8 cellular contexts compared by ENCODE assay signal in genomic region chr16:31108035-31108793, GRCh38. TPM values are rescaled to one million over a fixed set of nuclear protein-coding genes. Genes with fewer than 3 reads are reported as not detected.
DNase-seq lines count a peak whose midpoint lies in the region; ATAC-seq and TF ChIP-seq lines count a peak whose summit lies in the region.

BCKDK (plus strand) TSS chr16:31108386; CDS start chr16:31109224, 838 bp downstream.

- peak; percentile 74 for DNase-seq in Caki2 (ENCODE audit: low read depth)
- peak; percentile 50 for DNase-seq in HS-5 (ENCODE audit: low read depth)
- peak in 1 of 2 experiments; percentile 68 for DNase-seq in PC-9
- peak; percentile 86 to 88 for DNase-seq in activated T-cell treated with anti-CD3 and anti-CD28 coated beads, Interleukin-2, amount 50 U/mL, for 48 hours
- no peak for DNase-seq in esophagus muscularis mucosa (ENCODE audit: extremely low spot score)

- no peaks in the 10 kb centered on the region for H4K20me1 ChIP-seq in PC-9 (ENCODE audit: insufficient read depth)

- peak within 1 kb of the TSS; percentile 99 for H3K4me3 ChIP-seq in PC-9
- peak within 1 kb of the TSS; percentile 89 to 98 (median 91) for H3K4me3 ChIP-seq in esophagus muscularis mucosa
- peak within 1 kb of the TSS; percentile 61 to 93 for H3K4me3 ChIP-seq in muscle layer of duodenum (ENCODE audit: low read depth in 1 of 2, low read length in 2 of 2)

- H3K27me3 Mint-ChIP-seq in stimulated activated memory B cell treated with anti-CD40 and anti-IgM and Interleukin-4, amounts not matched to agents 10 μg/mL and 1 μg/mL and 100 μg/mL, for 72 hours: no peaks in the 10 kb centered on the region

- H2AFZ ChIP-seq in PC-9: peak within 1 kb of the TSS; percentile 91

- intact Hi-C loops in PC-9 (cut with micrococcal nuclease; ENCODE audit: unreplicated experiment): loop anchor here (5.0 kb wide), 1 partner anchor 34 kb away; no protein-coding TSS in a partner anchor
- intact Hi-C loops in esophagus muscularis mucosa (cut with DNase I): loop anchor here (5.0 kb wide), 1 partner anchor 34 kb away; no protein-coding TSS in a partner anchor

- peak within 1 kb of the TSS; percentile 99 for H3K4me2 ChIP-seq in PC-9

- no peaks in the 10 kb centered on the region for H3K9me2 ChIP-seq in PC-9 (ENCODE audit: insufficient read depth)

- H3F3A ChIP-seq in PC-9 (ENCODE audit: insufficient read depth, low read depth): peaks cover 25% of the 10 kb centered on the region

- H3K27ac Mint-ChIP-seq in stimulated activated memory B cell treated with anti-CD40 and anti-IgM and Interleukin-4, amounts not matched to agents 10 μg/mL and 1 μg/mL and 100 μg/mL, for 72 hours: peak within 1 kb of the TSS; percentile 88

- TF ChIP-seq POLR2A in esophagus muscularis mucosa (IDR thresholded peaks at IDR 0.05; ENCODE audit: low read depth): peak; percentile 63

- TF ChIP-seq CTCF in PC-9 (conservative IDR thresholded peaks at IDR 0.05) (no peak), esophagus muscularis mucosa (IDR thresholded peaks at IDR 0.05) (no peak)

- POLR2A ChIA-PET in PC-9 (lab: Charles Lee; ENCODE audit: unreplicated experiment): interaction anchor here (0.6 kb wide), 1 partner anchor 26 kb away, joined by 3 read pairs; no protein-coding TSS in a partner anchor

- H3K4me1 ChIP-seq in PC-9 (replicated peaks; ENCODE audit: insufficient read depth) (peaks cover 15% of the 10 kb centered on the region), esophagus muscularis mucosa (peaks cover 29 to 37% (median 35%) of the 10 kb centered on the region in 4 donors), muscle layer of duodenum (ENCODE audit: control insufficient read depth in 1 of 2, insufficient read depth in 2 of 2, low read length in 2 of 2) (peaks cover 4 to 14% of the 10 kb centered on the region in 2 donors)

- CTCF ChIA-PET in PC-9 (lab: Charles Lee): no interaction called here

- H3K27me3 ChIP-seq in PC-9 (ENCODE audit: insufficient read depth, low read depth): no peaks in the 10 kb centered on the region
- H3K27me3 ChIP-seq in esophagus muscularis mucosa: no peaks in the 10 kb centered on the region
- H3K27me3 ChIP-seq in muscle layer of duodenum (ENCODE audit: low read depth, low read length): no peaks in the 10 kb centered on the region

- peak; percentile 74 for ATAC-seq in GM19468 (IDR thresholded peaks at IDR 0.05; ENCODE audit: extremely low read depth, unreplicated experiment)
- peak; percentile 90 for ATAC-seq in stimulated activated memory B cell treated with anti-CD40 and anti-IgM and Interleukin-4, amounts not matched to agents 10 μg/mL and 1 μg/mL and 100 μg/mL, for 72 hours

- H3K79me2 ChIP-seq in PC-9 (ENCODE audit: low read depth): peaks cover 15% of the 10 kb centered on the region

- H3K27ac ChIP-seq in PC-9 (peak within 1 kb of the TSS; percentile 20; the same call in 1 of the 2 replicates), esophagus muscularis mucosa (replicated peaks in 1 of 4) (peak within 1 kb of the TSS; percentile 88 to 93 (median 91)), muscle layer of duodenum (ENCODE audit: low read length) (peak within 1 kb of the TSS; percentile 45)

- H3K9me3 Mint-ChIP-seq in stimulated activated memory B cell treated with anti-CD40 and anti-IgM and Interleukin-4, amounts not matched to agents 10 μg/mL and 1 μg/mL and 100 μg/mL, for 72 hours: no peaks in the 10 kb centered on the region

- TF ChIP-seq EP300 in esophagus muscularis mucosa (IDR thresholded peaks at IDR 0.05): no peak

- WGBS in esophagus muscularis mucosa: 14% methylated on average over 18 of the region's 68 CpGs

- peaks cover 33% of the 10 kb centered on the region for H3K4me1 Mint-ChIP-seq in stimulated activated memory B cell treated with anti-CD40 and anti-IgM and Interleukin-4, amounts not matched to agents 10 μg/mL and 1 μg/mL and 100 μg/mL, for 72 hours

- peak within 1 kb of the TSS; percentile 87 for H3K4me3 Mint-ChIP-seq in stimulated activated memory B cell treated with anti-CD40 and anti-IgM and Interleukin-4, amounts not matched to agents 10 μg/mL and 1 μg/mL and 100 μg/mL, for 72 hours

- in situ Hi-C loops in Caki2 (cut with HindIII; ENCODE audit: low pct_unique_long_range_greater_than_20kb, low sequenced_read_pairs): no loop called here

- no peaks in the 10 kb centered on the region for H3K9me3 ChIP-seq in PC-9 (ENCODE audit: insufficient read depth, low read depth)
- H3K9me3 ChIP-seq in esophagus muscularis mucosa: no peaks in the 10 kb centered on the region
- H3K9me3 ChIP-seq in muscle layer of duodenum (ENCODE audit: control insufficient read depth in 1 of 2, low read length in 2 of 2): no peaks in the 10 kb centered on the region

- H3K36me3 ChIP-seq in PC-9 (ENCODE audit: low read depth): no peaks in the 10 kb centered on the region; the same call in 1 of the 2 replicates
- H3K36me3 ChIP-seq in esophagus muscularis mucosa: peaks cover 25 to 42% (median 39%) of the 10 kb centered on the region in 4 donors
- H3K36me3 ChIP-seq in muscle layer of duodenum (ENCODE audit: control insufficient read depth in 1 of 2, insufficient read depth in 2 of 2, low read length in 2 of 2): peaks cover 21 to 40% of the 10 kb centered on the region in 2 donors

- peaks cover 26% of the 10 kb centered on the region for H3K36me3 Mint-ChIP-seq in stimulated activated memory B cell treated with anti-CD40 and anti-IgM and Interleukin-4, amounts not matched to agents 10 μg/mL and 1 μg/mL and 100 μg/mL, for 72 hours

- no TSS peak for BruUV-seq in PC-9 (replicated peaks; lab: Mats Ljungman, UMichigan)

RNA-seq across cellular contexts. Expression of gene BCKDK, which starts in this region (rescaled TPM):
- 68.7 and 83.0 TPM in 2 replicates for total RNA-seq in Caki2 (2014; rRNA removed; shearing (Covaris generic); ENCODE audit: low replicate concordance)
- total RNA-seq in PC-9 (2021): 41.5 and 66.5 TPM in 2 replicates
- total RNA-seq in esophagus muscularis mucosa: 10 to 100 TPM; 34.1 to 73.7 (median 51.4) TPM

Comparison
In these comparisons a context has a peak if more than half of its experiments do, and no peak if none do; other contexts are left out.
1. H3K27ac ChIP-seq: peak in every context shown above with its lines; median percentile 91 in esophagus muscularis mucosa; 45 in muscle layer of duodenum; 20 in PC-9.